In genomic region chr20:56689318-56689717, GRCh38 we compare ENCODE assay signal across 14 cellular contexts.
DNase-seq lines count a peak whose midpoint lies in the region; ATAC-seq and TF ChIP-seq lines count a peak whose summit lies in the region.
"Had no signal": no experiment of that assay in that cellular context is flagged by ENCODE, and none has a peak within 500 bp of the region (broad histone marks: within the 10 kb centered on the region; RNA-seq: fewer than 3 reads in every experiment).

No MANE protein-coding gene starts in this region.

- peaks cover 3% of the 10 kb centered on the region for H3K4me1 ChIP-seq in smooth muscle cell (ENCODE audit: low read depth)
- H3K4me1 ChIP-seq: gastroesophageal sphincter had no signal

- ATAC-seq in HG02610 (IDR thresholded peaks at IDR 0.05; ENCODE audit: unreplicated experiment) = no peak
- no peak for ATAC-seq in HG03442 (IDR thresholded peaks at IDR 0.05; ENCODE audit: unreplicated experiment)
- ATAC-seq: gastroesophageal sphincter, left lobe of liver had no signal

- no peaks in the 10 kb centered on the region for H4K20me1 ChIP-seq in smooth muscle cell (ENCODE audit: low read depth)

- H3K4me3 ChIP-seq in fibroblast of pulmonary artery (replicated peaks; ENCODE audit: low read depth, low read length) (no peak overlapping the region), smooth muscle cell (no peak overlapping the region)
- H3K4me3 ChIP-seq: gastroesophageal sphincter had no signal

- H3K9me3 ChIP-seq in smooth muscle cell (replicated peaks; ENCODE audit: low read depth) = no peaks in the 10 kb centered on the region
- H3K9me3 ChIP-seq: gastroesophageal sphincter had no signal

- CTCF ChIA-PET in RWPE1 (lab: Yijun Ruan, JAX) = interaction anchor here (0.6 kb wide), 1 partner anchor 306 kb away, joined by 3 read pairs; no protein-coding TSS in a partner anchor

- no peaks in the 10 kb centered on the region for H3K79me2 ChIP-seq in smooth muscle cell (ENCODE audit: low read depth)

- no peaks in the 10 kb centered on the region for H3K36me3 ChIP-seq in smooth muscle cell (ENCODE audit: low read depth)
- H3K36me3 ChIP-seq: gastroesophageal sphincter had no signal

- DNase-seq in GM04504 (ENCODE audit: low read depth) (peak; percentile 72), RWPE1 (ENCODE audit: low spot score) (peak; percentile 88), fibroblast of pulmonary artery (ENCODE audit: low read depth) (peak; percentile 65), smooth muscle cell (lab: John Stamatoyannopoulos, UW; ENCODE audit: unreplicated experiment) (no peak), MV-4-11 (lab: John Stamatoyannopoulos, UW) (no peak)
- no peak for DNase-seq in activated CD4-positive, alpha-beta T cell treated with anti-CD3 and anti-CD28 coated beads, Interleukin-2, amount 50 U/mL, for 1 hour
- DNase-seq: COR-L47, NCI-H1048, NCI-H446, RPMI8226 had no signal

- TF ChIP-seq CTCF in RWPE1 (conservative IDR thresholded peaks at IDR 0.05; ENCODE audit: low read depth) (no peak), fibroblast of pulmonary artery (IDR thresholded peaks at IDR 0.05; ENCODE audit: low read length, missing control alignments) (no peak), smooth muscle cell (IDR thresholded peaks at IDR 0.05; ENCODE audit: borderline replicate concordance, insufficient read depth, poor library complexity, severe bottlenecking) (no peak)

- H3K4me2 ChIP-seq in smooth muscle cell = peak overlapping the region; percentile 11

- H3F3A ChIP-seq in smooth muscle cell (ENCODE audit: low read depth) = no peaks in the 10 kb centered on the region

- POLR2A ChIA-PET in RWPE1 (lab: Yijun Ruan, JAX; ENCODE audit: low non-redundant PET) = interaction anchor here (0.6 kb wide), 1 partner anchor 20 kb away, joined by 6 read pairs; no protein-coding TSS in a partner anchor

- no peaks in the 10 kb centered on the region for H3K27me3 ChIP-seq in smooth muscle cell (ENCODE audit: low read depth)

- WGBS in smooth muscle cell (ENCODE audit: low lambda C conversion rate) = 33% methylated on average over 7 of the region's 7 CpGs

- peak overlapping the region; percentile 79 for H3K27ac ChIP-seq in RWPE1
- no peak overlapping the region for H3K27ac ChIP-seq in smooth muscle cell (ENCODE audit: low read depth)
- H3K27ac ChIP-seq: gastroesophageal sphincter had no signal

- H3K9ac ChIP-seq in smooth muscle cell (ENCODE audit: low read depth) = no peak overlapping the region

- no peak overlapping the region for H2AFZ ChIP-seq in smooth muscle cell (ENCODE audit: low read depth)

Comparison
In these comparisons a context has a peak if more than half of its experiments do, and no peak if none do; other contexts are left out.
1. DNase-seq: peak in GM04504 (single experiment), RWPE1 (single experiment) and fibroblast of pulmonary artery (single experiment); none in smooth muscle cell (single experiment), MV-4-11 (single experiment) and activated CD4-positive, alpha-beta T cell treated with anti-CD3 and anti-CD28 coated beads, Interleukin-2, amount 50 U/mL, for 1 hour (single experiment).